20 cellular contexts compared by ENCODE assay signal in the genomic region with DNA sequence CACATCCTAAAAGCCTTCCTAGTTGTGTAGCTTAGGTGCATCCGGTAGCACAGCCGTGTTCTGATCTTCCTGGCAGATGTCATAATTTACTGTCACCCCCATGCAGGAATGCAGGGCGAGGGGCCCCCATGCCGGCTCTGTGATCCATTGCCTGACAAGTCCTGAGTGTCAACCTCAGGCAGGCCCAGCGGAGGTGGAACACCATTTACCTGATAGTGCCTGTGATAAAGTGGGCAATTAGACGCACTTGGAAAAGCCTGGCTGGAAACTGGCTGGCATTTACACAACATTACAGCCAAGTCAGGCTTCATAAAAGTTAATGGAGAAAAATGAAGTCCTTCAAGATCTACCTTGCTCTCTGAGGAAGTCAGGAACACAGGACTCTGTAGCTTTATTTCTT.
DNase-seq lines count a peak whose midpoint lies in the region; ATAC-seq and TF ChIP-seq lines count a peak whose summit lies in the region.
"Had no signal": no experiment of that assay in that cellular context is flagged by ENCODE, and none has a peak within 500 bp of the region (broad histone marks: within the 10 kb centered on the region; RNA-seq: fewer than 3 reads in every experiment).

No MANE protein-coding gene starts in this region.

- H3K9me3 Mint-ChIP-seq in MCF 10A (ENCODE audit: unreplicated experiment), result peaks cover 6% of the 10 kb centered on the region
- H3K9me3 Mint-ChIP-seq in activated naive CD4-positive, alpha-beta T cell treated with anti-CD3 and anti-CD28 coated beads, Interleukin-2, amount 50 U/mL, for 72 hours, result peaks cover 9 to 11% of the 10 kb centered on the region in 2 donors
- H3K9me3 Mint-ChIP-seq: activated CD4-positive, alpha-beta memory T cell treated with anti-CD3 and anti-CD28 coated beads, Interleukin-2, amount 10 ng/mL, durations not matched to agents 7 days and 5 days; activated naive CD4-positive, alpha-beta T cell treated with anti-CD3 and anti-CD28 coated beads for 36 hours; T-helper 1 cell treated with Interleukin-12 subunit alpha and Interleukin-12 subunit beta and Interleukin-4 antibody, amounts not matched to agents 30 μg/mL and 1 μg/mL, for 36 hours had no signal

- CTCF ChIA-PET in MCF 10A (lab: Yijun Ruan, JAX), result interaction anchor here (0.6 to 3.2 kb wide), 6 partner anchors 10 to 717 kb away, joined by 3 to 14 read pairs (median 3); no protein-coding TSS in a partner anchor

- H3K36me3 ChIP-seq in breast epithelium (no peaks in the 10 kb centered on the region), heart left ventricle (no peaks in the 10 kb centered on the region), mesodermal cell (ENCODE audit: control insufficient read depth, insufficient read depth, low read length) (no peaks in the 10 kb centered on the region), upper lobe of left lung (no peaks in the 10 kb centered on the region)
- H3K36me3 ChIP-seq: ascending aorta; BLaER1 treated with 17β-estradiol and CSF1 and Interleukin-3, amounts not matched to agents 10 nM and 100 nM; thoracic aorta had no signal

- H3K27ac ChIP-seq in breast epithelium (no peak overlapping the region), heart left ventricle (peak overlapping the region in 9 of 12 donors; percentile 18 to 76 (median 62)), mesodermal cell (ENCODE audit: low read depth, low read length, severe bottlenecking) (peak overlapping the region; percentile 69), upper lobe of left lung (peak overlapping the region; percentile 33 to 59 (median 52))
- H3K27ac ChIP-seq: ascending aorta; BLaER1 treated with 17β-estradiol and CSF1 and Interleukin-3, amounts not matched to agents 10 nM and 100 nM; thoracic aorta had no signal

- TF ChIP-seq POLR2A in breast epithelium (IDR thresholded peaks at IDR 0.05) (no peak), heart left ventricle (IDR thresholded peaks at IDR 0.05) (no peak), upper lobe of left lung (IDR thresholded peaks at IDR 0.05) (no peak)

- BruUV-seq in MCF 10A (replicated peaks; lab: Mats Ljungman, UMichigan), result no TSS peak

- intact Hi-C loops in MCF 10A (cut with micrococcal nuclease), result no loop called here
- intact Hi-C loops in breast epithelium (cut with DNase I; ENCODE audit: low total_unique reads), result no loop called here
- intact Hi-C loops in heart left ventricle (cut with DNase I), result loop anchor here in 1 of 10 donors (10.0 kb wide), 1 partner anchor 80 kb away; no protein-coding TSS in a partner anchor

- no peaks in the 10 kb centered on the region for H3K36me3 Mint-ChIP-seq in MCF 10A (ENCODE audit: insufficient read depth, unreplicated experiment)
- H3K36me3 Mint-ChIP-seq in activated naive CD4-positive, alpha-beta T cell treated with anti-CD3 and anti-CD28 coated beads, Interleukin-2, amount 50 U/mL, for 72 hours, result no peaks in the 10 kb centered on the region

- H3K4me1 ChIP-seq in breast epithelium, result no peaks in the 10 kb centered on the region
- peaks cover 0 to 34% (median 9%) of the 10 kb centered on the region in 12 donors for H3K4me1 ChIP-seq in heart left ventricle
- H3K4me1 ChIP-seq in mesodermal cell (ENCODE audit: control insufficient read depth, insufficient read depth, low read length, poor library complexity, severe bottlenecking), result peaks cover 19% of the 10 kb centered on the region
- H3K4me1 ChIP-seq in upper lobe of left lung, result peaks cover 7 to 15% (median 12%) of the 10 kb centered on the region in 4 donors

- peaks cover 22% of the 10 kb centered on the region for H3K4me1 Mint-ChIP-seq in MCF 10A (ENCODE audit: insufficient read depth, unreplicated experiment)
- H3K4me1 Mint-ChIP-seq: activated CD4-positive, alpha-beta memory T cell treated with anti-CD3 and anti-CD28 coated beads, Interleukin-2, amount 10 ng/mL, durations not matched to agents 7 days and 5 days had no signal

- H3K27me3 ChIP-seq in breast epithelium, result no peaks in the 10 kb centered on the region
- H3K27me3 ChIP-seq in heart left ventricle, result no peaks in the 10 kb centered on the region
- H3K27me3 ChIP-seq in upper lobe of left lung, result no peaks in the 10 kb centered on the region
- H3K27me3 ChIP-seq: ascending aorta; BLaER1 treated with 17β-estradiol and CSF1 and Interleukin-3, amounts not matched to agents 10 nM and 100 nM had no signal

- TF ChIP-seq CTCF in MCF 10A (IDR thresholded peaks at IDR 0.05; ENCODE audit: unreplicated experiment), result no peak
- TF ChIP-seq CTCF in breast epithelium (IDR thresholded peaks at IDR 0.05), result no peak
- no peak for TF ChIP-seq CTCF in heart left ventricle (IDR thresholded peaks at IDR 0.05)
- no peak for TF ChIP-seq CTCF in upper lobe of left lung (IDR thresholded peaks at IDR 0.05)

- no peak for DNase-seq in MCF 10A (ENCODE audit: unreplicated experiment)
- DNase-seq in breast epithelium (ENCODE audit: low spot score in 2 of 2), result no peak
- peak in 3 of 5 donors; percentile 55 to 62 (median 62) for DNase-seq in heart left ventricle
- peak; percentile 13 to 51 for DNase-seq in upper lobe of left lung
- no peak for DNase-seq in SKM-1 treated with dmso at 0.1 percent for 144 hours (lab: John Stamatoyannopoulos, UW; ENCODE audit: unreplicated experiment)
- DNase-seq in activated naive CD4-positive, alpha-beta T cell treated with anti-CD3 and anti-CD28 coated beads, Interleukin-2, amount 50 U/mL, for 72 hours (ENCODE audit: low spot score in 2 of 2), result no peak
- DNase-seq in midbrain (lab: John Stamatoyannopoulos, UW), result no peak
- DNase-seq: activated CD4-positive, alpha-beta memory T cell treated with anti-CD3 and anti-CD28 coated beads, Interleukin-2, amount 10 ng/mL, durations not matched to agents 7 days and 5 days; activated naive CD4-positive, alpha-beta T cell treated with anti-CD3 and anti-CD28 coated beads for 36 hours; activated T-cell treated with anti-CD3 and anti-CD28 coated beads, Interleukin-2, amount 50 U/mL, for 1 hour; DMS153; hippocampal formation; kidney; NCI-H1417 treated with DMSO at 0.1 percent for 48 hours had no signal

- H3K4me3 ChIP-seq in breast epithelium (no peak overlapping the region), heart left ventricle (no peak overlapping the region), mesodermal cell (ENCODE audit: extremely low read depth, insufficient read depth, low read length, poor library complexity, severe bottlenecking) (no peak overlapping the region), upper lobe of left lung (no peak overlapping the region)
- H3K4me3 ChIP-seq: A549; ascending aorta; BLaER1 treated with 17β-estradiol and CSF1 and Interleukin-3, amounts not matched to agents 10 nM and 100 nM; thoracic aorta had no signal

- no peaks in the 10 kb centered on the region for H3K27me3 Mint-ChIP-seq in MCF 10A (ENCODE audit: insufficient read depth, unreplicated experiment)
- H3K27me3 Mint-ChIP-seq: activated CD4-positive, alpha-beta memory T cell treated with anti-CD3 and anti-CD28 coated beads, Interleukin-2, amount 10 ng/mL, durations not matched to agents 7 days and 5 days had no signal

- peak overlapping the region; percentile 28 for H3K27ac Mint-ChIP-seq in MCF 10A (ENCODE audit: low read depth, unreplicated experiment)
- H3K27ac Mint-ChIP-seq in activated naive CD4-positive, alpha-beta T cell treated with anti-CD3 and anti-CD28 coated beads, Interleukin-2, amount 50 U/mL, for 72 hours, result no peak overlapping the region
- H3K27ac Mint-ChIP-seq: activated CD4-positive, alpha-beta memory T cell treated with anti-CD3 and anti-CD28 coated beads, Interleukin-2, amount 10 ng/mL, durations not matched to agents 7 days and 5 days; activated naive CD4-positive, alpha-beta T cell treated with anti-CD3 and anti-CD28 coated beads for 36 hours; T-helper 1 cell treated with Interleukin-12 subunit alpha and Interleukin-12 subunit beta and Interleukin-4 antibody, amounts not matched to agents 30 μg/mL and 1 μg/mL, for 36 hours had no signal

- ATAC-seq in heart left ventricle, result peak; percentile 26 to 89 (median 74)
- no peak for ATAC-seq in upper lobe of left lung (ENCODE audit: low FRiP score in 2 of 2)
- no peak for ATAC-seq in activated naive CD4-positive, alpha-beta T cell treated with anti-CD3 and anti-CD28 coated beads, Interleukin-2, amount 50 U/mL, for 72 hours

- 24 to 46% (median 37%) methylated on average over 5 to 6 of the region's 6 CpGs for WGBS in heart left ventricle, 4 donors
- WGBS in mesodermal cell (ENCODE audit: insufficient coverage in 2 of 2), 2 experiments, result 85 to 93% methylated on average over 3 to 5 of the region's 6 CpGs
- WGBS in upper lobe of left lung, 2 donors, result 56 to 73% methylated on average over 4 to 6 of the region's 6 CpGs

- H3K9me3 ChIP-seq in breast epithelium, result no peaks in the 10 kb centered on the region
- no peaks in the 10 kb centered on the region for H3K9me3 ChIP-seq in heart left ventricle
- peaks cover 3% of the 10 kb centered on the region for H3K9me3 ChIP-seq in mesodermal cell (ENCODE audit: control insufficient read depth, low read length)
- no peaks in the 10 kb centered on the region for H3K9me3 ChIP-seq in upper lobe of left lung
- H3K9me3 ChIP-seq: A549; ascending aorta; BLaER1 treated with 17β-estradiol and CSF1 and Interleukin-3, amounts not matched to agents 10 nM and 100 nM; thoracic aorta had no signal

- no peak for TF ChIP-seq EP300 in upper lobe of left lung (IDR thresholded peaks at IDR 0.05)

- POLR2A ChIA-PET in MCF 10A (lab: Yijun Ruan, JAX), result interaction anchor here (0.6 to 2.5 kb wide), 7 partner anchors 11 to 524 kb away, joined by 3 to 18 read pairs (median 6); no protein-coding TSS in a partner anchor

- H3K4me3 Mint-ChIP-seq in MCF 10A (ENCODE audit: unreplicated experiment), result no peak overlapping the region
- H3K4me3 Mint-ChIP-seq: activated CD4-positive, alpha-beta memory T cell treated with anti-CD3 and anti-CD28 coated beads, Interleukin-2, amount 10 ng/mL, durations not matched to agents 7 days and 5 days; activated naive CD4-positive, alpha-beta T cell treated with anti-CD3 and anti-CD28 coated beads for 36 hours; T-helper 1 cell treated with Interleukin-12 subunit alpha and Interleukin-12 subunit beta and Interleukin-4 antibody, amounts not matched to agents 30 μg/mL and 1 μg/mL, for 36 hours had no signal

Comparison
In these comparisons a context has a peak if more than half of its experiments do, and no peak if none do; other contexts are left out.
1. DNase-seq: peak in heart left ventricle (3 of 5) and upper lobe of left lung (2 of 2); none in MCF 10A (single experiment), breast epithelium (0 of 2), SKM-1 treated with dmso at 0.1 percent for 144 hours (single experiment), activated naive CD4-positive, alpha-beta T cell treated with anti-CD3 and anti-CD28 coated beads, Interleukin-2, amount 50 U/mL, for 72 hours (0 of 2) and midbrain (single experiment).
2. H3K27ac ChIP-seq: peak in heart left ventricle (9 of 12), mesodermal cell (single experiment) and upper lobe of left lung (4 of 4); none in breast epithelium (0 of 2).
3. ATAC-seq: peak in heart left ventricle (4 of 4); none in upper lobe of left lung (0 of 2) and activated naive CD4-positive, alpha-beta T cell treated with anti-CD3 and anti-CD28 coated beads, Interleukin-2, amount 50 U/mL, for 72 hours (0 of 2).